8 cellular contexts compared by ENCODE assay signal in the genomic region with DNA sequence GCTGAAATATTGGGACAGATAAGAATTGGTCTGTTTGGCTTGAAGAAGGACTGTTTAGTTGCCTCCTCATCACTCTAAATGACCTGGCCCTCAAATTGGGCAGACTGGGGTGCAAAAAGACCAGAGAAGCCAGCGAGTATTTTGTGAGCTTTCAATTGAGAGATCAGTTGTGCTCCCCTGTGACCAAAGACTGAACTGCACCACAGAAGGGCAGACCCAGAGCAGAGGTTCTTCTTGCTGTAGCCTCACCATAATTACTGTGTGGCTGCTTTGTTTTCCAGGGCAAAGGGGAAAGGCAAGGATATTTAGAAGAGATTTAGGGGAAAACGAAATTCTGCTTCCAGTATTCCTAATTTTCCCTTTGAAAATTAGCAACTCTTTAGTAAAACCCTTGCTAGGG.
A peak's percentile ranks its signal among the peaks of the same experiment; 100 is the strongest.
DNase-seq lines count a peak whose midpoint lies in the region; ATAC-seq lines count a peak whose summit lies in the region.

No MANE protein-coding gene starts in this region.

- DNase-seq in AG20443 (ENCODE audit: low spot score), result peak; percentile 34
- DNase-seq in NCI-H345 treated with DMSO at 0.1 percent for 48 hours (lab: John Stamatoyannopoulos, UW; ENCODE audit: unreplicated experiment), result peak; percentile 40
- peak; percentile 1 for DNase-seq in fibroblast of gingiva (ENCODE audit: low read depth)
- DNase-seq in A172 (ENCODE audit: low spot score), result no peak
- DNase-seq in cerebellar nuclear complex (lab: John Stamatoyannopoulos, UW), result no peak
- no peak for DNase-seq in SK-N-DZ (ENCODE audit: low spot score)

- peak; percentile 75 for ATAC-seq in GM19351 (IDR thresholded peaks at IDR 0.05; ENCODE audit: unreplicated experiment)
- ATAC-seq in HG02884 (IDR thresholded peaks at IDR 0.05; ENCODE audit: unreplicated experiment), result no peak

Comparison
In these comparisons a context has a peak if more than half of its experiments do, and no peak if none do; other contexts are left out.
1. DNase-seq: peak in AG20443 (single experiment), NCI-H345 treated with DMSO at 0.1 percent for 48 hours (single experiment) and fibroblast of gingiva (single experiment); none in A172 (single experiment), cerebellar nuclear complex (0 of 2) and SK-N-DZ (single experiment).